8 cellular contexts compared by ENCODE assay signal in the genomic region with DNA sequence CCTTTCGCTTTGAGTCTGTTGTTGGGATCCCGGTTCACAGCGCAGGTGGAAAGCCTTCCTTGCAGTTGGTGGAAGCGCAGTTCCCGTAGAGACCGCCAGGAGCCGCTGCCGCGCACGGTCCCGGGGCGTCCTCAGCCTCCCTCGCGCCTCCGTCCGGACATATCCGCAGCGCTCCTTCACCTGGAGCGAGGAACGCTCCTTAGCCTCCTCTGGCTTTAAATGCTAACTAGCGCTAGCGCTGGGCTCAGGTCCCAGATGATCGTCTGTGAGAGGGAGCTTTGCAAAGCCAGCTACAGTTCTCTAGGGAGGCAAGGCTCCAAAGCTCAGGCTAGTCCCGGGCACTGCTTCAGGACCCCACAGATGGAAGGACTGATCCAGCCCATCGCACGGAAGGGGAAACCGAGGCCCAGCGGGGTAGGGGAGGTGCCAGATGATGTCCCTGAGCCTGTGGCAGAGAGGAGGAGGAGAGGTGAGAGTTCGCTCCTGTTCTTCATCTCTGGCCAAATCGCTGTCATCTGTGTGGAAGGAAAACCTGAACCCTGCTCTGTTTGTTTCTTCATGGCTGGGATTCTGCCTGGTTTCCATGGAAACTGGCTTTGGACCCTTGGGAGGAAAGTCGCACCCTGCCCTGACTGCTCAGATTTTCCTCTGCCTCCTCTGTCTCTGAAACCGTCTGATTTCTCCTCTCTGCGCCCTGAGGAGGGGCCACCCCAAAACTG. TPM values are rescaled to one million over a fixed set of nuclear protein-coding genes. Genes with fewer than 3 reads are reported as not detected.
A peak's percentile ranks its signal among the peaks of the same experiment; 100 is the strongest.
DNase-seq lines count a peak whose midpoint lies in the region; ATAC-seq and TF ChIP-seq lines count a peak whose summit lies in the region.

No MANE protein-coding gene starts in this region.

- H2AFZ ChIP-seq in Karpas-422 (ENCODE audit: low read length) (no peak overlapping the region), osteoblast (ENCODE audit: low read length) (peak overlapping the region; percentile 71)

- H3K4me3 ChIP-seq in Karpas-422 (ENCODE audit: low read length) (no peak overlapping the region), SJCRH30 (no peak overlapping the region), osteoblast (ENCODE audit: insufficient read depth, low read length) (peak overlapping the region; percentile 36), testis (peak overlapping the region in 1 of 2 donors; percentile 32)

- H4K20me1 ChIP-seq in Karpas-422 (ENCODE audit: insufficient read depth, low read depth, low read length) (no peaks in the 10 kb centered on the region), osteoblast (ENCODE audit: insufficient read depth, low read length) (no peaks in the 10 kb centered on the region)

- DNase-seq in DMS79 treated with DMSO at 0.1 percent for 48 hours (lab: John Stamatoyannopoulos, UW), result peak; percentile 38
- DNase-seq in Karpas-422, result peak; percentile 86
- peak; percentile 66 to 77 for DNase-seq in SJCRH30
- peak; percentile 71 for DNase-seq in activated gamma-delta T cell treated with anti-CD3 and anti-CD28 coated beads, Interleukin-2, amount 50 U/mL, for 16 hours (ENCODE audit: low read depth)
- DNase-seq in head of caudate nucleus, result peak; percentile 48 to 94 (median 85)
- DNase-seq in osteoblast (ENCODE audit: insufficient read length, low spot score, missing footprints), result peak; percentile 97
- DNase-seq in testis, result peak; percentile 90

- H3K9me2 ChIP-seq in Karpas-422 (replicated peaks; ENCODE audit: insufficient read depth, low read length), result no peaks in the 10 kb centered on the region

- peak; percentile 90 for ATAC-seq in GM21717 (IDR thresholded peaks at IDR 0.05; ENCODE audit: unreplicated experiment)

- TF ChIP-seq POLR2A in testis (IDR thresholded peaks at IDR 0.05), result no peak

- H3K79me2 ChIP-seq in Karpas-422 (ENCODE audit: low read length) (no peaks in the 10 kb centered on the region), osteoblast (ENCODE audit: insufficient read depth, low read length) (no peaks in the 10 kb centered on the region)

- no peak overlapping the region for H3K9ac ChIP-seq in Karpas-422 (ENCODE audit: low read length)

- H3K27me3 ChIP-seq in Karpas-422 (ENCODE audit: low read length), result 0 out of 2 replicates have a peak, but pooled peaks cover 3% of the 10 kb centered on the region
- H3K27me3 ChIP-seq in SJCRH30, result no peaks in the 10 kb centered on the region
- H3K27me3 ChIP-seq in osteoblast (ENCODE audit: insufficient read depth, low read length), result peaks cover 86% of the 10 kb centered on the region
- no peaks in the 10 kb centered on the region for H3K27me3 ChIP-seq in testis

- intact Hi-C loops in head of caudate nucleus (cut with DNase I), result loop anchor here (10.0 kb wide), 1 partner anchor 130 kb away; a partner anchor contains a TSS
- intact Hi-C loops in testis (cut with DNase I; ENCODE audit: low total_unique reads), result loop anchor here (5.0 kb wide), 1 partner anchor 108 kb away; no protein-coding TSS in a partner anchor

- H3K4me1 ChIP-seq in Karpas-422 (ENCODE audit: low read length), result peaks cover 9% of the 10 kb centered on the region
- peaks cover 56% of the 10 kb centered on the region for H3K4me1 ChIP-seq in SJCRH30
- peaks cover 5% of the 10 kb centered on the region for H3K4me1 ChIP-seq in osteoblast (ENCODE audit: insufficient read depth, low read length)
- peaks cover 57% of the 10 kb centered on the region for H3K4me1 ChIP-seq in testis

- WGBS in testis, 2 donors, result 9% methylated on average over 30 to 33 of the region's 33 CpGs

- peak; percentile 97 for TF ChIP-seq CTCF in osteoblast (IDR thresholded peaks at IDR 0.05; ENCODE audit: extremely low read depth, low read depth, low read length)
- TF ChIP-seq CTCF in testis (IDR thresholded peaks at IDR 0.05), result peak; percentile 89 to 98 (median 91)

- H3K36me3 ChIP-seq in Karpas-422 (ENCODE audit: insufficient read depth, low read length) (no peaks in the 10 kb centered on the region), SJCRH30 (no peaks in the 10 kb centered on the region), osteoblast (ENCODE audit: insufficient read depth, low read length) (no peaks in the 10 kb centered on the region), testis (ENCODE audit: low read depth, missing control alignments) (no peaks in the 10 kb centered on the region)

- H3K4me2 ChIP-seq in Karpas-422 (ENCODE audit: low read depth, low read length, poor library complexity, severe bottlenecking) (no peak overlapping the region), osteoblast (ENCODE audit: insufficient read depth, low read length) (peak overlapping the region; percentile 73)

- H3K27ac ChIP-seq in Karpas-422 (ENCODE audit: low read length) (no peak overlapping the region), SJCRH30 (no peak overlapping the region), osteoblast (ENCODE audit: low read depth, low read length) (no peak overlapping the region), testis (peak overlapping the region in 1 of 2 donors; percentile 72)

- no peaks in the 10 kb centered on the region for H3K9me3 ChIP-seq in Karpas-422 (ENCODE audit: low read length)
- H3K9me3 ChIP-seq in SJCRH30 (replicated peaks), result no peaks in the 10 kb centered on the region
- no peaks in the 10 kb centered on the region for H3K9me3 ChIP-seq in osteoblast (ENCODE audit: low read depth, low read length)
- no peaks in the 10 kb centered on the region for H3K9me3 ChIP-seq in testis

RNA-seq across cellular contexts. Expression of a gene that starts 31.4 kb away (rescaled TPM):
- total RNA-seq in Karpas-422 (2014; rRNA removed; shearing (Covaris generic); ENCODE audit: low replicate concordance), result 0.40 and 0.93 TPM in 2 replicates
- total RNA-seq in SJCRH30 (2014; rRNA removed; shearing (Covaris generic)), result 7.5 and 7.6 TPM in 2 replicates
- total RNA-seq in osteoblast, result 8.0 and 29.3 TPM in 2 replicates
- 10 to 100 TPM; 37.2 to 55.5 TPM for total RNA-seq in testis
- 49.4 TPM for polyA plus RNA-seq in testis (ENCODE audit: insufficient read depth, low read depth, low replicate concordance)

Comparison
In these comparisons a context has a peak if more than half of its experiments do, and no peak if none do; other contexts are left out.
1. DNase-seq: peak in every context shown above with its lines; median percentile 97 in osteoblast; 90 in testis; 86 in Karpas-422; 85 in head of caudate nucleus; 72 in SJCRH30; 71 in activated gamma-delta T cell treated with anti-CD3 and anti-CD28 coated beads, Interleukin-2, amount 50 U/mL, for 16 hours; 38 in DMS79 treated with DMSO at 0.1 percent for 48 hours.